15 cellular contexts compared by ENCODE assay signal in genomic region chr16:86836503-86837125, GRCh38.
DNase-seq lines count a peak whose midpoint lies in the region; TF ChIP-seq lines count a peak whose summit lies in the region.
"Had no signal": no experiment of that assay in that cellular context is flagged by ENCODE, and none has a peak within 500 bp of the region (broad histone marks: within the 10 kb centered on the region; RNA-seq: fewer than 3 reads in every experiment).

No MANE protein-coding gene starts in this region.

- no peak overlapping the region for H3K27ac Mint-ChIP-seq in activated CD4-positive, alpha-beta memory T cell treated with anti-CD3 and anti-CD28 coated beads, Interleukin-2, amount 10 ng/mL, durations not matched to agents 7 days and 5 days
- H3K27ac Mint-ChIP-seq: immature natural killer cell, naive B cell had no signal

- TF ChIP-seq CTCF in AG04449 (IDR thresholded peaks at IDR 0.05; ENCODE audit: insufficient read depth, low read length, missing control alignments) (no peak), HFF-Myc (IDR thresholded peaks at IDR 0.05; ENCODE audit: low read depth, low read length, missing control alignments) (no peak), astrocyte of the spinal cord (IDR thresholded peaks at IDR 0.05; ENCODE audit: low read depth, low read length) (no peak), right atrium auricular region (IDR thresholded peaks at IDR 0.05) (no peak), spleen (IDR thresholded peaks at IDR 0.05 in 8 of 11, conservative IDR thresholded peaks at IDR 0.05 in 3 of 11) (no peak), BE2C (IDR thresholded peaks at IDR 0.05; ENCODE audit: low read depth, low read length) (no peak)

- H3K36me3 ChIP-seq in right atrium auricular region, result no peaks in the 10 kb centered on the region
- no peaks in the 10 kb centered on the region for H3K36me3 ChIP-seq in spleen
- H3K36me3 ChIP-seq in BE2C, result no peaks in the 10 kb centered on the region
- H3K36me3 ChIP-seq: ascending aorta, upper lobe of left lung had no signal

- POLR2A ChIA-PET in AG04449 (lab: Yijun Ruan, JAX), result interaction anchor here (0.9 kb wide), 1 partner anchor 256 kb away, joined by 3 read pairs; no protein-coding TSS in a partner anchor
- POLR2A ChIA-PET in activated CD4-positive, alpha-beta memory T cell treated with anti-CD3 and anti-CD28 coated beads, Interleukin-2, amount 10 ng/mL, durations not matched to agents 7 days and 5 days (lab: Charles Lee), result no interaction called here

- CTCF ChIA-PET in AG04449 (lab: Yijun Ruan, JAX), result interaction anchor here (1.3 to 4.1 kb wide), 4 partner anchors 76 to 272 kb away, joined by 3 to 21 read pairs (median 8); no protein-coding TSS in a partner anchor
- CTCF ChIA-PET in activated CD4-positive, alpha-beta memory T cell treated with anti-CD3 and anti-CD28 coated beads, Interleukin-2, amount 10 ng/mL, durations not matched to agents 7 days and 5 days (lab: Charles Lee), result no interaction called here

- H3K36me3 Mint-ChIP-seq in activated CD4-positive, alpha-beta memory T cell treated with anti-CD3 and anti-CD28 coated beads, Interleukin-2, amount 10 ng/mL, durations not matched to agents 7 days and 5 days (ENCODE audit: low read depth), result no peaks in the 10 kb centered on the region
- H3K36me3 Mint-ChIP-seq: immature natural killer cell, naive B cell had no signal

- H3K9me3 ChIP-seq in right atrium auricular region, result no peaks in the 10 kb centered on the region
- H3K9me3 ChIP-seq in spleen, result peaks cover 0 to 7% (median 0%) of the 10 kb centered on the region in 8 donors
- no peaks in the 10 kb centered on the region for H3K9me3 ChIP-seq in BE2C
- H3K9me3 ChIP-seq: ascending aorta, upper lobe of left lung had no signal

- H3K27me3 ChIP-seq in right atrium auricular region (no peaks in the 10 kb centered on the region), spleen (replicated peaks in 1 of 7) (no peaks in the 10 kb centered on the region), BE2C (peaks cover 19% of the 10 kb centered on the region; the same call in 1 of the 2 replicates)
- H3K27me3 ChIP-seq: ascending aorta, upper lobe of left lung had no signal

- no peaks in the 10 kb centered on the region for H3K4me1 ChIP-seq in right atrium auricular region
- H3K4me1 ChIP-seq in spleen, result peaks cover 0 to 12% (median 0%) of the 10 kb centered on the region in 6 donors
- H3K4me1 ChIP-seq in BE2C, result no peaks in the 10 kb centered on the region
- H3K4me1 ChIP-seq: ascending aorta, upper lobe of left lung had no signal

- no peaks in the 10 kb centered on the region for H3K9me3 Mint-ChIP-seq in activated CD4-positive, alpha-beta memory T cell treated with anti-CD3 and anti-CD28 coated beads, Interleukin-2, amount 10 ng/mL, durations not matched to agents 7 days and 5 days
- H3K9me3 Mint-ChIP-seq: immature natural killer cell had no signal

- DNase-seq in AG04449 (ENCODE audit: low read depth, low spot score) (peak; percentile 87), HFF-Myc (ENCODE audit: extremely low read depth, low read depth) (peak; percentile 30), astrocyte of the spinal cord (ENCODE audit: low read depth, low spot score) (peak; percentile 90), right atrium auricular region (ENCODE audit: low spot score) (no peak), spleen (no peak), BE2C (no peak)
- DNase-seq in activated naive CD4-positive, alpha-beta T cell (lab: John Stamatoyannopoulos, UW), result no peak
- no peak for DNase-seq in activated CD4-positive, alpha-beta memory T cell treated with anti-CD3 and anti-CD28 coated beads, Interleukin-2, amount 10 ng/mL, durations not matched to agents 7 days and 5 days
- DNase-seq: activated CD4-positive, CD25-positive, alpha-beta regulatory T cell; C1 segment of cervical spinal cord; immature natural killer cell; naive B cell; upper lobe of left lung had no signal

- no peaks in the 10 kb centered on the region for H3K4me1 Mint-ChIP-seq in activated CD4-positive, alpha-beta memory T cell treated with anti-CD3 and anti-CD28 coated beads, Interleukin-2, amount 10 ng/mL, durations not matched to agents 7 days and 5 days
- H3K4me1 Mint-ChIP-seq: naive B cell had no signal

- peaks cover 4% of the 10 kb centered on the region for H3K27me3 Mint-ChIP-seq in activated CD4-positive, alpha-beta memory T cell treated with anti-CD3 and anti-CD28 coated beads, Interleukin-2, amount 10 ng/mL, durations not matched to agents 7 days and 5 days

- intact Hi-C loops in spleen (cut with DNase I; ENCODE audit: low total_unique reads), result no loop called here

- no peak overlapping the region for H3K4me3 Mint-ChIP-seq in activated CD4-positive, alpha-beta memory T cell treated with anti-CD3 and anti-CD28 coated beads, Interleukin-2, amount 10 ng/mL, durations not matched to agents 7 days and 5 days
- H3K4me3 Mint-ChIP-seq: immature natural killer cell, naive B cell had no signal

- H3K27ac ChIP-seq in right atrium auricular region, result peak overlapping the region; percentile 26 to 33
- H3K27ac ChIP-seq in spleen, result no peak overlapping the region
- H3K27ac ChIP-seq: ascending aorta, epithelial cell of prostate, upper lobe of left lung had no signal

- in situ Hi-C loops in astrocyte of the spinal cord (cut with HindIII; ENCODE audit: low sequenced_read_pairs), result no loop called here

- H3K4me3 ChIP-seq in AG04449 (ENCODE audit: low read depth, low read length) (no peak overlapping the region), HFF-Myc (replicated peaks; ENCODE audit: low read depth, low read length) (no peak overlapping the region), astrocyte of the spinal cord (ENCODE audit: low read depth, low read length) (no peak overlapping the region), right atrium auricular region (no peak overlapping the region), spleen (no peak overlapping the region), BE2C (ENCODE audit: low read depth, low read length) (no peak overlapping the region)
- H3K4me3 ChIP-seq: ascending aorta, upper lobe of left lung had no signal

- no peak for TF ChIP-seq POLR2A in spleen (IDR thresholded peaks at IDR 0.05)

- WGBS in spleen, 5 donors, result 74 to 86% (median 78%) methylated on average over 11 of the region's 11 CpGs

Comparison
In these comparisons a context has a peak if more than half of its experiments do, and no peak if none do; other contexts are left out.
1. DNase-seq: peak in AG04449 (single experiment), HFF-Myc (single experiment) and astrocyte of the spinal cord (single experiment); none in right atrium auricular region (single experiment), activated naive CD4-positive, alpha-beta T cell (0 of 4), spleen (single experiment), activated CD4-positive, alpha-beta memory T cell treated with anti-CD3 and anti-CD28 coated beads, Interleukin-2, amount 10 ng/mL, durations not matched to agents 7 days and 5 days (single experiment) and BE2C (single experiment).
2. H3K27ac ChIP-seq: peak in right atrium auricular region (2 of 2); none in spleen (0 of 8).